Comparison of ENCODE assay signal across 18 cellular contexts in the genomic region with DNA sequence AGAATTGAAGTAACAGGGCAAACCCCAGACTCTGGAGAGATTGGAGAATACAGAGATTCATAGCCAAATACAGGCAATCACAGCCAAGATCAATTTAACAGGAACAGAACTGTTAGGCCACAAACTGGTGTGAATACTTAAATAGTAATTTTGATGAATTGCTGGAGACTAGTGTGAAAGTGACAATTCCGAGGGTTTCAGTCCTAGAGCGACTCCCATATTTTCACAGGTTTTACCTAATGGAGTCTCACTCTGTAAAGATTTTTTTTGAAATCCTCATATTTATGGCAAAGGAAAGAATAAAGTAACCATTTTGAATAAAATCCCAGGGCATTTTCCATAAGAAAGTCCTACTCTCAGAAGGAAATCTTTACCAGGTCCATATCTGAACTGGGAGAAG.
DNase-seq lines count a peak whose midpoint lies in the region; FAIRE-seq and TF ChIP-seq lines count a peak whose summit lies in the region.
"Had no signal": no experiment of that assay in that cellular context is flagged by ENCODE, and none has a peak within 500 bp of the region (broad histone marks: within the 10 kb centered on the region; RNA-seq: fewer than 3 reads in every experiment).

No MANE protein-coding gene starts in this region.

- H3K9me1 ChIP-seq in endothelial cell of umbilical vein (replicated peaks; ENCODE audit: control insufficient read depth, extremely low read depth, insufficient read depth, low read length), result no peaks in the 10 kb centered on the region

- in situ Hi-C loops in mammary epithelial cell (cut with MboI; ENCODE audit: low sequenced_read_pairs in 2 of 2), result no loop called here

- intact Hi-C loops in mammary epithelial cell (cut with micrococcal nuclease), result no loop called here
- intact Hi-C loops in MCF 10A (cut with micrococcal nuclease), result loop anchor here (2.0 kb wide), 1 partner anchor 501 kb away; no protein-coding TSS in a partner anchor
- intact Hi-C loops in endothelial cell of umbilical vein (cut with micrococcal nuclease), result loop anchor here (2.0 to 5.0 kb wide), 4 partner anchors 225 to 1335 kb away; partner anchors contain the start of gene C6orf141
- intact Hi-C loops in adrenal gland (cut with DNase I), result no loop called here

- H3K27me3 ChIP-seq in mammary epithelial cell (ENCODE audit: insufficient read depth, low read length) (no peaks in the 10 kb centered on the region), endothelial cell of umbilical vein (ENCODE audit: control insufficient read depth in 2 of 2, insufficient read depth in 2 of 2, low read length in 2 of 2) (no peaks in the 10 kb centered on the region), neural progenitor cell (no peaks in the 10 kb centered on the region), adrenal gland (no peaks in the 10 kb centered on the region)

- H3K36me3 ChIP-seq in mammary epithelial cell (ENCODE audit: insufficient read depth, low read length) (no peaks in the 10 kb centered on the region), endothelial cell of umbilical vein (ENCODE audit: control insufficient read depth in 2 of 2, extremely low read depth in 1 of 2, insufficient read depth in 2 of 2, low read length in 2 of 2) (no peaks in the 10 kb centered on the region), neural progenitor cell (no peaks in the 10 kb centered on the region), adrenal gland (replicated peaks in 1 of 2) (no peaks in the 10 kb centered on the region)

- H3K9me3 Mint-ChIP-seq in MCF 10A (ENCODE audit: unreplicated experiment) (no peaks in the 10 kb centered on the region), neural progenitor cell (no peaks in the 10 kb centered on the region)

- H3K27me3 Mint-ChIP-seq in MCF 10A (ENCODE audit: insufficient read depth, unreplicated experiment) (no peaks in the 10 kb centered on the region), neural progenitor cell (ENCODE audit: insufficient read depth, low read depth) (no peaks in the 10 kb centered on the region)

- POLR2A ChIA-PET in MCF 10A (lab: Yijun Ruan, JAX), result interaction anchor here (0.7 to 1.5 kb wide), 2 partner anchors 11 to 15 kb away, joined by 4 read pairs; no protein-coding TSS in a partner anchor
- POLR2A ChIA-PET in endothelial cell of umbilical vein (lab: Charles Lee), result no interaction called here

- H3K9me3 ChIP-seq in mammary epithelial cell (replicated peaks; ENCODE audit: insufficient read depth, low read length) (peaks cover 3% of the 10 kb centered on the region), endothelial cell of umbilical vein (replicated peaks; ENCODE audit: control insufficient read depth, insufficient read depth, low read length) (no peaks in the 10 kb centered on the region), neural progenitor cell (ENCODE audit: low read depth) (no peaks in the 10 kb centered on the region), adrenal gland (replicated peaks in 1 of 3) (no peaks in the 10 kb centered on the region)

- H3K4me3 ChIP-seq in mammary epithelial cell (replicated peaks in 1 of 3; ENCODE audit: insufficient read depth in 1 of 3, low read depth in 2 of 3, low read length in 3 of 3) (no peak overlapping the region), endothelial cell of umbilical vein (replicated peaks in 1 of 3; ENCODE audit: insufficient read depth in 1 of 3, low read depth in 1 of 3, low read length in 3 of 3) (no peak overlapping the region), neural progenitor cell (no peak overlapping the region), adrenal gland (no peak overlapping the region)
- H3K4me3 ChIP-seq: PC-9 had no signal

- H3K27ac Mint-ChIP-seq in MCF 10A (ENCODE audit: low read depth, unreplicated experiment) (no peak overlapping the region), neural progenitor cell (no peak overlapping the region)
- H3K27ac Mint-ChIP-seq: CD14-positive monocyte had no signal

- CTCF ChIA-PET in mammary epithelial cell (lab: Charles Lee; ENCODE audit: low non-redundant PET), result interaction anchor here (0.6 kb wide), 1 partner anchor 440 kb away, joined by 4 read pairs; no protein-coding TSS in a partner anchor
- CTCF ChIA-PET in MCF 10A (lab: Yijun Ruan, JAX), result no interaction called here
- CTCF ChIA-PET in endothelial cell of umbilical vein (lab: Charles Lee), result interaction anchor here (1.6 kb wide), 1 partner anchor 82 kb away, joined by 11 read pairs; no protein-coding TSS in a partner anchor

- TF ChIP-seq POLR2A in endothelial cell of umbilical vein (IDR thresholded peaks at IDR 0.05; ENCODE audit: low read depth, low read length), result no peak
- TF ChIP-seq POLR2A in adrenal gland (IDR thresholded peaks at IDR 0.05), result no peak

- WGBS in mammary epithelial cell (ENCODE audit: low coverage, missing lambda C conversion rate), result 100% methylated on average over 2 of the region's 2 CpGs
- 81 to 93% (median 86%) methylated on average over 2 of the region's 2 CpGs for WGBS in adrenal gland, 4 donors

- BruUV-seq in mammary epithelial cell (replicated peaks; lab: Mats Ljungman, UMichigan), result no TSS peak
- no TSS peak for BruUV-seq in MCF 10A (replicated peaks; lab: Mats Ljungman, UMichigan)
- no TSS peak for BruUV-seq in endothelial cell of umbilical vein (replicated peaks; lab: Mats Ljungman, UMichigan)

- no peak overlapping the region for H3K9ac ChIP-seq in mammary epithelial cell (ENCODE audit: insufficient read depth, low read length)
- H3K9ac ChIP-seq in endothelial cell of umbilical vein (replicated peaks; ENCODE audit: extremely low read depth, insufficient read depth, low read length), result peak overlapping the region; percentile 58
- H3K9ac ChIP-seq in neural progenitor cell, result no peak overlapping the region

- no peak for DNase-seq in mammary epithelial cell
- DNase-seq in MCF 10A (ENCODE audit: unreplicated experiment), result no peak
- DNase-seq in endothelial cell of umbilical vein (ENCODE audit: low read depth, low spot score), result no peak
- DNase-seq in neural progenitor cell (ENCODE audit: low spot score), result no peak
- DNase-seq in adrenal gland, result no peak
- no peak for DNase-seq in stimulated activated naive CD4-positive, alpha-beta T cell treated with Interleukin-2 at 50 U/mL for 16 hours (lab: John Stamatoyannopoulos, UW)
- no peak for DNase-seq in activated CD4-positive, alpha-beta T cell treated with anti-CD3 and anti-CD28 coated beads, Interleukin-2, amount 50 U/mL, for 4 hours
- DNase-seq in hypothalamus (lab: John Stamatoyannopoulos, UW), result no peak
- DNase-seq: 8988T, COR-L47, DMS53, H9, Kasumi-1, NCI-H1436 treated with DMSO at 0.1 percent for 48 hours, NCI-H2081, NCI-H524 treated with DMSO at 0.1 percent for 48 hours, PC-9 had no signal

- TF ChIP-seq CTCF in mammary epithelial cell (conservative IDR thresholded peaks at IDR 0.05 in 1 of 2, IDR thresholded peaks at IDR 0.05 in 1 of 2; ENCODE audit: extremely low read depth in 1 of 2, insufficient read depth in 1 of 2, low read depth in 1 of 2, low read length in 2 of 2), result no peak
- TF ChIP-seq CTCF in MCF 10A (IDR thresholded peaks at IDR 0.05; ENCODE audit: unreplicated experiment), result no peak
- no peak for TF ChIP-seq CTCF in endothelial cell of umbilical vein (IDR thresholded peaks at IDR 0.05; ENCODE audit: extremely low read depth in 1 of 2, insufficient read depth in 1 of 2, low read depth in 1 of 2, low read length in 2 of 2)
- no peak for TF ChIP-seq CTCF in neural progenitor cell (IDR thresholded peaks at IDR 0.05)
- no peak for TF ChIP-seq CTCF in adrenal gland (IDR thresholded peaks at IDR 0.05)

- no peaks in the 10 kb centered on the region for H3F3A ChIP-seq in neural progenitor cell (ENCODE audit: low read depth)

- peaks cover 13% of the 10 kb centered on the region for H3K4me1 Mint-ChIP-seq in MCF 10A (ENCODE audit: insufficient read depth, unreplicated experiment)
- H3K4me1 Mint-ChIP-seq in neural progenitor cell, result peaks cover 8% of the 10 kb centered on the region

- no peak overlapping the region for H3K4me3 Mint-ChIP-seq in MCF 10A (ENCODE audit: unreplicated experiment)
- no peak overlapping the region for H3K4me3 Mint-ChIP-seq in neural progenitor cell
- H3K4me3 Mint-ChIP-seq: CD14-positive monocyte, H9 had no signal

- H4K20me1 ChIP-seq in mammary epithelial cell (ENCODE audit: insufficient read depth, low read length), result no peaks in the 10 kb centered on the region
- H4K20me1 ChIP-seq in endothelial cell of umbilical vein (replicated peaks; ENCODE audit: control insufficient read depth, extremely low read depth, insufficient read depth, low read length), result no peaks in the 10 kb centered on the region
- no peaks in the 10 kb centered on the region for H4K20me1 ChIP-seq in neural progenitor cell (ENCODE audit: low read depth)

- H3K79me2 ChIP-seq in mammary epithelial cell (ENCODE audit: insufficient read depth, low read length) (no peaks in the 10 kb centered on the region), endothelial cell of umbilical vein (ENCODE audit: control insufficient read depth, insufficient read depth, low read length) (no peaks in the 10 kb centered on the region), neural progenitor cell (ENCODE audit: low read depth) (no peaks in the 10 kb centered on the region)

- H3K36me3 Mint-ChIP-seq in MCF 10A (ENCODE audit: insufficient read depth, unreplicated experiment), result no peaks in the 10 kb centered on the region
- H3K36me3 Mint-ChIP-seq in neural progenitor cell, result no peaks in the 10 kb centered on the region
- H3K36me3 Mint-ChIP-seq: CD14-positive monocyte had no signal

- H3K4me2 ChIP-seq in mammary epithelial cell (ENCODE audit: insufficient read depth, low read depth, low read length) (no peak overlapping the region), endothelial cell of umbilical vein (ENCODE audit: insufficient read depth, low read length) (peak overlapping the region; percentile 59), neural progenitor cell (no peak overlapping the region)

- no peak for FAIRE-seq in endothelial cell of umbilical vein (lab: Jason Lieb, UNC)

- no peak overlapping the region for H3K27ac ChIP-seq in mammary epithelial cell (ENCODE audit: insufficient read depth, low read depth, low read length)
- H3K27ac ChIP-seq in endothelial cell of umbilical vein (ENCODE audit: insufficient read depth, low read depth, low read length), result peak overlapping the region; percentile 99
- H3K27ac ChIP-seq in neural progenitor cell, result no peak overlapping the region
- H3K27ac ChIP-seq in adrenal gland, result no peak overlapping the region

- dilution Hi-C loops in mammary epithelial cell (cut with HindIII; ENCODE audit: low sequenced_read_pairs), result no loop called here
- dilution Hi-C loops in endothelial cell of umbilical vein (cut with MboI; ENCODE audit: extremely low pct_ligation_motif_present, low sequenced_read_pairs), result no loop called here

- H2AFZ ChIP-seq in mammary epithelial cell (ENCODE audit: low read depth, low read length) (peak overlapping the region; percentile 49), endothelial cell of umbilical vein (ENCODE audit: low read depth, low read length) (peak overlapping the region; percentile 66), neural progenitor cell (replicated peaks) (peak overlapping the region; percentile 73)
- H2AFZ ChIP-seq: PC-9 had no signal

- peaks cover 15% of the 10 kb centered on the region for H3K4me1 ChIP-seq in mammary epithelial cell (ENCODE audit: insufficient read depth, low read length)
- H3K4me1 ChIP-seq in endothelial cell of umbilical vein (ENCODE audit: control insufficient read depth, extremely low read depth, insufficient read depth, low read length), result peaks cover 33% of the 10 kb centered on the region
- peaks cover 5% of the 10 kb centered on the region for H3K4me1 ChIP-seq in neural progenitor cell
- no peaks in the 10 kb centered on the region for H3K4me1 ChIP-seq in adrenal gland (replicated peaks in 1 of 2)

Comparison
In these comparisons a context has a peak if more than half of its experiments do, and no peak if none do; other contexts are left out.
1. intact Hi-C loops: an anchor here in MCF 10A (2.0 kb wide) and endothelial cell of umbilical vein (2.0 to 5.0 kb wide); none called in mammary epithelial cell and adrenal gland.